Comparison of ENCODE assay signal across 8 cellular contexts in genomic region chr5:80238778-80239679, GRCh38. TPM values are rescaled to one million over a fixed set of nuclear protein-coding genes. Genes with fewer than 3 reads are reported as not detected.
DNase-seq lines count a peak whose midpoint lies in the region.

No MANE protein-coding gene starts in this region.

- peak overlapping the region; percentile 84 for H3K27ac ChIP-seq in cingulate gyrus (ENCODE audit: low read depth, low read length)

- DNase-seq in DMS 273 treated with DMSO at 0.1 percent for 48 hours (lab: John Stamatoyannopoulos, UW), result peak; percentile 35
- DNase-seq in NCI-H2227 (lab: John Stamatoyannopoulos, UW; ENCODE audit: unreplicated experiment), result peak; percentile 77
- peak; percentile 99 for DNase-seq in myocyte (ENCODE audit: low read depth)
- DNase-seq in NOMO-1 (lab: John Stamatoyannopoulos, UW; ENCODE audit: unreplicated experiment in 2 of 2), result no peak
- no peak for DNase-seq in stimulated activated CD4-positive, alpha-beta T cell treated with anti-CD3 and anti-CD28 coated beads, Interleukin-12 subunit alpha, Interleukin-12 subunit beta, amount 100 ng/mL, for 4 hours
- no peak for DNase-seq in SW 1271 (lab: John Stamatoyannopoulos, UW)
- no peak for DNase-seq in activated CD4-positive, alpha-beta T cell treated with anti-CD3 and anti-CD28 coated beads, Interleukin-2, amount 50 U/mL, for 48 hours

RNA-seq across cellular contexts. Expression of gene SERINC5, which starts 16.8 kb away (rescaled TPM):
- 20.4 and 23.7 TPM in 2 replicates for total RNA-seq in myocyte
- polyA plus RNA-seq in myocyte (2012), result 24.5 TPM

Comparison
In these comparisons a context has a peak if more than half of its experiments do, and no peak if none do; other contexts are left out.
1. DNase-seq: peak in DMS 273 treated with DMSO at 0.1 percent for 48 hours (single experiment), NCI-H2227 (single experiment) and myocyte (single experiment); none in NOMO-1 (0 of 2), stimulated activated CD4-positive, alpha-beta T cell treated with anti-CD3 and anti-CD28 coated beads, Interleukin-12 subunit alpha, Interleukin-12 subunit beta, amount 100 ng/mL, for 4 hours (single experiment), SW 1271 (0 of 2) and activated CD4-positive, alpha-beta T cell treated with anti-CD3 and anti-CD28 coated beads, Interleukin-2, amount 50 U/mL, for 48 hours (0 of 2).